Comparison of ENCODE assay signal across 10 cellular contexts in the genomic region with DNA sequence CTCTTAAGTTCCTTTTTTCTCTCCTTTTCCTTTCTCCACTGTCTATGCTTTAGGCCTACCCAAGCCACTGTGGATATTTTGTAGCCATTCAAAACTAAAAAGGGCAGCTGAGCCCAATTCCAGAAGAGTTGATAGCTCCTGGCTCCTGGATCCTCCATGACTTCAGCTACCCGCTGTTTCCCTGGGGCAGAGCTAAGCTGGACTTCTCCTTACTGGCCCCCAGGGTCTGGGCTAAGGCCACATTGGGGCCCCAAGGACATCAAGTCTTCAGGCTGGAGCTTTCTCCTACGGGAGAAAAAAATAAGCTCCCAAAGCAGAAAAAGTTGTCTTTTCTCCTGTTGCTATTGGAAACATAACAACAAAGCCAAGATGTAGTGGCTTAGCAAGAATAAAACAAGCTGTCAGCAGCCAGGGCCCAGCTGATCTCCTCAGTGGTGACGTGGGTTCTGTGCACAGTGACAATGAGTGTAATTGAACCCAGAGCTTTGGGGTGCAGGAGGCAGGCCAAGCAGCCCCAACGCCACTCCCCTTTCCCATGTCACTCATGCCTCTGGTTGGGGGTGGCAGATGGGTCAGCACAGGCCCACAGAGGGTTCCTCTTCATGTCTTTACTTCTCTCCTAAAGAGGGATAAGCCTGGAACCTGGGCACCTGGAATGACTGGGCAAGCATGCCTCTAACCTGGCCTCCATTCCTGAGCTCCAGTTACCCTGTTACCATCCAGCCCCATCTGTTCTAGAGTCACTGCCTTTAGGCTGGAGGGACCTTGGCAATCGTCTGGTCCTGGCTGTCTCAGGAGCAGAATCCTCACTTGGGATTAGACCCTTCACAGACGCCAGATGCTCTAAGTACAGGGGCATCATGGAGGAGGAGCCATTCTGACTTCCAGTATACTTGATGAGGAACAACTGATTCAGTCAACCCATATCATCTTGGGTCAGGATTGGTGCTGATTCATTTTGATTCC.
DNase-seq lines count a peak whose midpoint lies in the region; ATAC-seq and TF ChIP-seq lines count a peak whose summit lies in the region.
"Had no signal": no experiment of that assay in that cellular context is flagged by ENCODE, and none has a peak within 500 bp of the region (broad histone marks: within the 10 kb centered on the region; RNA-seq: fewer than 3 reads in every experiment).

No MANE protein-coding gene starts in this region.

- H3K79me2 ChIP-seq in neural progenitor cell (ENCODE audit: low read depth): no peaks in the 10 kb centered on the region

- H3K4me3 ChIP-seq in BJ (ENCODE audit: low read depth, low read length) (no peak overlapping the region), ascending aorta (no peak overlapping the region), heart right ventricle (no peak overlapping the region), neural progenitor cell (no peak overlapping the region)

- DNase-seq in BJ (ENCODE audit: low read depth) (peak; percentile 43), ascending aorta (ENCODE audit: low spot score in 2 of 2) (peak; percentile 45 to 84), heart right ventricle (peak; percentile 58 to 76), renal cortical epithelial cell (ENCODE audit: low read depth) (peak; percentile 65), LoVo (ENCODE audit: low spot score) (no peak), neural progenitor cell (ENCODE audit: low spot score) (no peak), NCI-H187 treated with DMSO at 0.1 percent for 48 hours (lab: John Stamatoyannopoulos, UW) (no peak)
- DNase-seq: activated naive CD4-positive, alpha-beta T cell had no signal

- H3F3A ChIP-seq in neural progenitor cell (ENCODE audit: low read depth): peaks cover 8% of the 10 kb centered on the region

- TF ChIP-seq CTCF in BJ (IDR thresholded peaks at IDR 0.05; ENCODE audit: insufficient read depth, low read depth, low read length): no peak
- TF ChIP-seq CTCF in ascending aorta (IDR thresholded peaks at IDR 0.05): no peak
- TF ChIP-seq CTCF in heart right ventricle (IDR thresholded peaks at IDR 0.05): no peak
- no peak for TF ChIP-seq CTCF in neural progenitor cell (IDR thresholded peaks at IDR 0.05)

- no peak overlapping the region for H3K27ac Mint-ChIP-seq in neural progenitor cell

- H4K20me1 ChIP-seq in neural progenitor cell (ENCODE audit: low read depth): no peaks in the 10 kb centered on the region

- H3K36me3 ChIP-seq in BJ (ENCODE audit: control insufficient read depth, insufficient read depth, low read length): no peaks in the 10 kb centered on the region
- H3K36me3 ChIP-seq in ascending aorta: no peaks in the 10 kb centered on the region
- no peaks in the 10 kb centered on the region for H3K36me3 ChIP-seq in heart right ventricle
- H3K36me3 ChIP-seq in neural progenitor cell: peaks cover 5% of the 10 kb centered on the region

- H3K4me1 ChIP-seq in ascending aorta: peaks cover 3 to 14% of the 10 kb centered on the region in 2 donors
- peaks cover 9 to 45% (median 29%) of the 10 kb centered on the region in 9 donors for H3K4me1 ChIP-seq in heart right ventricle
- H3K4me1 ChIP-seq in neural progenitor cell: peaks cover 8% of the 10 kb centered on the region

- H3K4me1 Mint-ChIP-seq in neural progenitor cell: peaks cover 20% of the 10 kb centered on the region

- H3K27ac ChIP-seq in ascending aorta: peak overlapping the region; percentile 48 to 69
- H3K27ac ChIP-seq in heart right ventricle: peak overlapping the region in 9 of 10 donors; percentile 49 to 92 (median 74)
- H3K27ac ChIP-seq in neural progenitor cell: no peak overlapping the region

- H3K9me3 Mint-ChIP-seq in neural progenitor cell: peaks cover 29% of the 10 kb centered on the region

- intact Hi-C loops in ascending aorta (cut with DNase I) (no loop called here), heart right ventricle (cut with DNase I) (loop anchor here in 2 of 10 donors (5.0 to 10.0 kb wide), 3 partner anchors 74 to 171 kb away; a partner anchor contains a TSS)

- H3K9me3 ChIP-seq in ascending aorta: peaks cover 4 to 11% of the 10 kb centered on the region in 2 donors
- H3K9me3 ChIP-seq in heart right ventricle: peaks cover 0 to 21% (median 15%) of the 10 kb centered on the region in 11 donors
- H3K9me3 ChIP-seq in neural progenitor cell (ENCODE audit: low read depth): peaks cover 15% of the 10 kb centered on the region

- H3K4me2 ChIP-seq in neural progenitor cell: no peak overlapping the region

- H3K27me3 ChIP-seq in BJ (ENCODE audit: control insufficient read depth, insufficient read depth, low read length) (no peaks in the 10 kb centered on the region), ascending aorta (no peaks in the 10 kb centered on the region), heart right ventricle (no peaks in the 10 kb centered on the region), neural progenitor cell (no peaks in the 10 kb centered on the region)

- no peak overlapping the region for H3K4me3 Mint-ChIP-seq in neural progenitor cell

- POLR2A ChIA-PET in BJ (lab: Charles Lee): interaction anchor here (0.5 kb wide), 1 partner anchor 248 kb away, joined by 3 read pairs; no protein-coding TSS in a partner anchor

- H2AFZ ChIP-seq in neural progenitor cell (replicated peaks): no peak overlapping the region

- 59 to 73% methylated on average over 6 of the region's 6 CpGs for WGBS in heart right ventricle, 2 donors

- no peak overlapping the region for H3K9ac ChIP-seq in neural progenitor cell

- peaks cover 8% of the 10 kb centered on the region for H3K36me3 Mint-ChIP-seq in neural progenitor cell

- ATAC-seq in heart right ventricle (peak in 7 of 8 donors; percentile 54 to 85 (median 74)), HG03175 (IDR thresholded peaks at IDR 0.05; ENCODE audit: unreplicated experiment) (no peak)
- ATAC-seq: HCT116 had no signal

- CTCF ChIA-PET in BJ (lab: Yijun Ruan, JAX): interaction anchor here (1.0 to 1.3 kb wide), 2 partner anchors 10 to 14 kb away, joined by 3 to 6 read pairs; no protein-coding TSS in a partner anchor

- peaks cover 5% of the 10 kb centered on the region for H3K27me3 Mint-ChIP-seq in neural progenitor cell (ENCODE audit: insufficient read depth, low read depth)

Comparison
In these comparisons a context has a peak if more than half of its experiments do, and no peak if none do; other contexts are left out.
1. DNase-seq: peak in BJ (single experiment), ascending aorta (2 of 2), heart right ventricle (2 of 2) and renal cortical epithelial cell (single experiment); none in LoVo (single experiment), neural progenitor cell (single experiment) and NCI-H187 treated with DMSO at 0.1 percent for 48 hours (single experiment).